ENCODE assay signal across 8 cellular contexts in genomic region chr1:10065344-10065685, GRCh38. TPM values are rescaled to one million over a fixed set of nuclear protein-coding genes. Genes with fewer than 3 reads are reported as not detected.
DNase-seq lines count a peak whose midpoint lies in the region; ATAC-seq and TF ChIP-seq lines count a peak whose summit lies in the region.

No MANE protein-coding gene starts in this region.

- peaks cover 22% of the 10 kb centered on the region for H3K36me3 Mint-ChIP-seq in nephron progenitor cell (ENCODE audit: low read depth)

- in situ Hi-C loops in SK-MEL-5 (cut with HindIII; ENCODE audit: low pct_unique_long_range_greater_than_20kb, low sequenced_read_pairs): no loop called here

- H3K27ac Mint-ChIP-seq in nephron progenitor cell: peak overlapping the region; percentile 44

- H3K4me3 Mint-ChIP-seq in nephron progenitor cell: no peak overlapping the region

- no peak for ATAC-seq in HG02885 (IDR thresholded peaks at IDR 0.05; ENCODE audit: poor library complexity, unreplicated experiment)
- no peak for ATAC-seq in HG03135 (IDR thresholded peaks at IDR 0.05; ENCODE audit: unreplicated experiment)
- ATAC-seq in GM21723 (IDR thresholded peaks at IDR 0.05; ENCODE audit: unreplicated experiment): no peak
- no peak for ATAC-seq in GM18502 (IDR thresholded peaks at IDR 0.05; ENCODE audit: poor library complexity, unreplicated experiment)

- peaks cover 6% of the 10 kb centered on the region for H3K4me1 Mint-ChIP-seq in nephron progenitor cell

- H3K27me3 Mint-ChIP-seq in nephron progenitor cell (ENCODE audit: low read depth, poor library complexity): no peaks in the 10 kb centered on the region

- DNase-seq in ELF-1 (ENCODE audit: low read depth, low spot score): peak; percentile 18
- DNase-seq in SK-MEL-5 (ENCODE audit: low read depth, low spot score): peak; percentile 73
- DNase-seq in foreskin melanocyte: peak; percentile 76
- DNase-seq in nephron progenitor cell: no peak

- no peak for TF ChIP-seq CTCF in nephron progenitor cell (IDR thresholded peaks at IDR 0.05)

- H3K9me3 Mint-ChIP-seq in nephron progenitor cell: no peaks in the 10 kb centered on the region

RNA-seq across cellular contexts. Expression of gene UBE4B, which starts 32.6 kb away (rescaled TPM):
- total RNA-seq in SK-MEL-5 (2014; rRNA removed; shearing (Covaris generic)): 28.9 and 29.9 TPM in 2 replicates
- 34.7 and 42.2 TPM in 2 replicates for polyA plus RNA-seq in SK-MEL-5 (2015; cell fraction: cytosol; rRNA removed)
- 29.6 and 42.0 TPM in 2 replicates for polyA plus RNA-seq in SK-MEL-5 (2015; cell fraction: nucleus; rRNA removed)
